9 cellular contexts compared by ENCODE assay signal in the genomic region with DNA sequence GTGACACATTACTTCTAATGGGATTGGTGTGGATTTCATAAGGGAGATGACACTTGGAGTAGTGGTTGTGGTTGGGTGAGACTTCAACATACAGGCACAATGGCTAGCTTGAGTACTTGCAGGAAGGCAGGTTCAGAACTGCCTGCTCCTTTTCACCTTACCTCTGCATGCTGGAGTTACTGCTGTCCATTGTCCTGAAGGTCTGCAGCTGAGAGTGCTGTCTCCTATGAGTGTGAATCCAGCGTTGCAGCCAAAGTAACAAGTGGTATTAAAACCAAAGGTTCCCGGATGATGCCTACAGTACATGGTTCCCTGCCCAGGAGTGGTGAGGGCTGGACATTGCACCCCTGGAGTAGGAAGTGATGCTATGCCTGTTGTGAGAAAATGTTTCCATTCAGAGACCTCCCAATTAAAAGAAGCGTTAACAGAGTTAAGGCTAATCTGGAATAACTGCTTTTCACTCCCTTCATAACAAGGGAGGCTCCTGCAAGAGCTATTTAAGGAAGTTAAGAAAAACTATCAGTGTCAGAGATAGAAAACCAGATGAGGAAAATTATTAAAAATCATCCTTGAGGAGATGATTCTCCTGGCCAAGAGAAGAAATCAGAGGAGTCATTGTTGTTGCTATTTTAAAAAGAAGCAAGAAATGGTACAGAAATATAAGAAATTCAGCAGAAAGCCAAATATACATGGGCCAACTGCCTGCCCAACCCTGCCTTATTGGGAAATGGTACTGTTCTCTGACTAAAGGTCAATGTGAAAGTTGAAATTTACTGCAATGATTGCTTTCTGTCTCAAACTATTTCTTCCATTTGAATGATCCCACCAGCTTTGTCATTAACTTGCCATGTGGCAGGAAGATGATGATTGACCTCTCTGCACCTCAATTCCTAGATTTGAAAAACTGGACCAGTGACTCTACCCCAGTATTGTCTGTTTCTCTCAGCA. TPM values are rescaled to one million over a fixed set of nuclear protein-coding genes. Genes with fewer than 3 reads are reported as not detected.
DNase-seq lines count a peak whose midpoint lies in the region; ATAC-seq, FAIRE-seq and TF ChIP-seq lines count a peak whose summit lies in the region.
"Had no signal": no experiment of that assay in that cellular context is flagged by ENCODE, and none has a peak within 500 bp of the region (broad histone marks: within the 10 kb centered on the region; RNA-seq: fewer than 3 reads in every experiment).

No MANE protein-coding gene starts in this region.

- no TSS peak for BruUV-seq in OCI-LY7 (replicated peaks; lab: Mats Ljungman, UMichigan)

- no peak overlapping the region for H3K27ac ChIP-seq in SJCRH30
- no peak overlapping the region for H3K27ac ChIP-seq in psoas muscle
- H3K27ac ChIP-seq in OCI-LY7 (ENCODE audit: low read depth, low read length, poor library complexity, severe bottlenecking) = no peak overlapping the region

- intact Hi-C loops in psoas muscle (cut with DNase I) = loop anchor here in 1 of 2 donors (5.0 kb wide), 1 partner anchor 121 kb away; no protein-coding TSS in a partner anchor
- intact Hi-C loops in OCI-LY7 (cut with micrococcal nuclease; ENCODE audit: unreplicated experiment) = no loop called here

- H3K9me2 ChIP-seq in OCI-LY7 (ENCODE audit: insufficient read depth, low read length) = no peaks in the 10 kb centered on the region

- no peaks in the 10 kb centered on the region for H3K79me2 ChIP-seq in OCI-LY7 (ENCODE audit: insufficient read depth, low read depth, low read length)

- H4K20me1 ChIP-seq in OCI-LY7 (ENCODE audit: insufficient read depth, low read length) = no peaks in the 10 kb centered on the region

- POLR2A ChIA-PET in OCI-LY7 (lab: Charles Lee) = interaction anchor here (1.0 kb wide), 1 partner anchor 12 kb away, joined by 4 read pairs; no protein-coding TSS in a partner anchor

- no peaks in the 10 kb centered on the region for H3K4me1 ChIP-seq in SJCRH30
- H3K4me1 ChIP-seq in psoas muscle = no peaks in the 10 kb centered on the region
- no peaks in the 10 kb centered on the region for H3K4me1 ChIP-seq in OCI-LY7 (ENCODE audit: insufficient read depth, low read length, poor library complexity, severe bottlenecking)

- no peaks in the 10 kb centered on the region for H3K36me3 ChIP-seq in SJCRH30
- H3K36me3 ChIP-seq in psoas muscle (ENCODE audit: insufficient read depth in 1 of 2, low read depth in 1 of 2) = no peaks in the 10 kb centered on the region
- no peaks in the 10 kb centered on the region for H3K36me3 ChIP-seq in OCI-LY7 (ENCODE audit: insufficient read depth, low read length)

- WGBS in psoas muscle, 3 donors = 33 to 44% (median 44%) methylated on average over 3 of the region's 3 CpGs

- no peak overlapping the region for H3K4me2 ChIP-seq in OCI-LY7 (ENCODE audit: low read length)

- TF ChIP-seq CTCF in fibroblast of mammary gland (conservative IDR thresholded peaks at IDR 0.05; ENCODE audit: control insufficient read depth, insufficient read depth, low read depth, low read length) = no peak
- TF ChIP-seq CTCF in psoas muscle (IDR thresholded peaks at IDR 0.05) = no peak
- no peak for TF ChIP-seq CTCF in OCI-LY7 (conservative IDR thresholded peaks at IDR 0.05; ENCODE audit: low read length)

- CTCF ChIA-PET in OCI-LY7 (lab: Charles Lee; ENCODE audit: unreplicated experiment) = no interaction called here

- TF ChIP-seq POLR2A in H54 (IDR thresholded peaks at IDR 0.05; ENCODE audit: low read depth, low read length) = no peak

- H3K4me3 ChIP-seq in SJCRH30 = no peak overlapping the region
- no peak overlapping the region for H3K4me3 ChIP-seq in fibroblast of mammary gland (ENCODE audit: control insufficient read depth, low read depth, low read length)
- no peak overlapping the region for H3K4me3 ChIP-seq in psoas muscle
- H3K4me3 ChIP-seq in OCI-LY7 (ENCODE audit: low read depth, low read length, poor library complexity, severe bottlenecking) = no peak overlapping the region

- no peak for ATAC-seq in psoas muscle

- peak; percentile 24 for DNase-seq in stimulated activated CD4-positive, alpha-beta T cell treated with anti-CD3 and anti-CD28 coated beads, Interleukin-1b, Interleukin-23, amount 100 ng/mL, for 48 hours
- DNase-seq in stimulated activated CD4-positive, alpha-beta T cell treated with anti-CD3 and anti-CD28 coated beads, Interleukin-4, amount 100 ng/mL, for 4 hours = no peak
- DNase-seq in SJCRH30 (peak; percentile 11 to 41), fibroblast of mammary gland (ENCODE audit: low read depth) (peak; percentile 29), H54 (ENCODE audit: insufficient read length, low spot score) (no peak), medulla oblongata (ENCODE audit: extremely low spot score) (no peak), psoas muscle (no peak), OCI-LY7 (ENCODE audit: low spot score) (no peak)
- DNase-seq: NCI-H2029 had no signal

- H3K9me3 ChIP-seq in SJCRH30 (replicated peaks) (no peaks in the 10 kb centered on the region), psoas muscle (no peaks in the 10 kb centered on the region), OCI-LY7 (ENCODE audit: low read length) (no peaks in the 10 kb centered on the region)

- no peak for FAIRE-seq in H54 (lab: Jason Lieb, UNC)

- H2AFZ ChIP-seq in OCI-LY7 (ENCODE audit: low read length) = no peak overlapping the region

- no peaks in the 10 kb centered on the region for H3K27me3 ChIP-seq in SJCRH30
- H3K27me3 ChIP-seq in psoas muscle (ENCODE audit: insufficient read depth in 3 of 3, low read length in 2 of 3) = peaks cover 0 to 3% (median 0%) of the 10 kb centered on the region in 3 donors

RNA-seq across cellular contexts. Expression of a gene that starts 9.8 kb away (rescaled TPM):
- total RNA-seq in SJCRH30 (2014; rRNA removed; shearing (Covaris generic)) = not detected in 2 replicates
- total RNA-seq in psoas muscle (under 1 TPM in 3 of 4 donors, not detected in 1; 0.07 to 0.22 (median 0.08) TPM), OCI-LY7 (2022) (not detected in 2 replicates)
- polyA plus RNA-seq in psoas muscle = under 1 TPM in 2 of 3 donors, not detected in 1; 0.01 to 0.08 TPM
- total RNA-seq in OCI-LY7 (2014; rRNA removed; shearing (Covaris generic)) = not detected in 2 replicates

RNA-seq across cellular contexts. Expression of a gene that starts 33.9 kb away (rescaled TPM):
- total RNA-seq in SJCRH30 (2014; rRNA removed; shearing (Covaris generic)) = not detected in 2 replicates
- total RNA-seq in psoas muscle (1 to 10 TPM; 1.3 to 3.9 (median 1.5) TPM), OCI-LY7 (2022) (not detected in 2 replicates)
- 1 to 10 TPM; 1.1 to 1.3 (median 1.3) TPM for polyA plus RNA-seq in psoas muscle
- total RNA-seq in OCI-LY7 (2014; rRNA removed; shearing (Covaris generic)) = not detected in 2 replicates

Comparison
In these comparisons a context has a peak if more than half of its experiments do, and no peak if none do; other contexts are left out.
1. DNase-seq: peak in stimulated activated CD4-positive, alpha-beta T cell treated with anti-CD3 and anti-CD28 coated beads, Interleukin-1b, Interleukin-23, amount 100 ng/mL, for 48 hours (single experiment), SJCRH30 (2 of 2) and fibroblast of mammary gland (single experiment); none in stimulated activated CD4-positive, alpha-beta T cell treated with anti-CD3 and anti-CD28 coated beads, Interleukin-4, amount 100 ng/mL, for 4 hours (0 of 2), H54 (single experiment), medulla oblongata (single experiment), psoas muscle (0 of 2) and OCI-LY7 (single experiment).